31 cellular contexts compared by ENCODE assay signal in the genomic region with DNA sequence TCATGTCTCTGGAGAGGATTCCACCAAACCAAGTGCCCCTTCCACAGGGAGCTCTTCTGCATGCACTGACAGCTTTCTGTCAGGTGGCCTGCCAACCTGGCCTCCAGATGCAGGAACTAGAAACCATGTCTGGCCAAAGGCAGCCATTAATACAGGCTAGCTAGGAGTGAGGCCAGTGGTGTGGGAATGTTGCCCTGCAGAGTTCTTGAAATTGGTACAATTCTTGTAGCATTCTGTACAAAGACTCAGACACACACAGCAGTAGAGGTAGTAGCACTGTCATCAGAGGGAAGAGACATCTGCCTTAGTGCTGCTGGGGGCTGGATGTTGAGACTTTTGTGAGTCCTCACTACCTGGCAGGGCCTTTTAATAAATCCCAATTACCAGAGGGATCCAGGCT.
"Had no signal": no experiment of that assay in that cellular context is flagged by ENCODE, and none has a peak within 500 bp of the region (broad histone marks: within the 10 kb centered on the region; RNA-seq: fewer than 3 reads in every experiment).

No MANE protein-coding gene starts in this region.

- H3K4me1 ChIP-seq: adrenal gland, body of pancreas, foreskin keratinocyte, gastrocnemius medialis had no signal

- H3K4me3 Mint-ChIP-seq: activated B cell treated with CpG ODN at 0.5 μM for 24 hours; activated CD8-positive, alpha-beta T cell treated with anti-CD3 and anti-CD28 coated beads for 36 hours; activated naive CD4-positive, alpha-beta T cell treated with anti-CD3 and anti-CD28 coated beads for 36 hours; activated naive CD4-positive, alpha-beta T cell treated with anti-CD3 and anti-CD28 coated beads, Interleukin-2, amount 50 U/mL, for 24 hours; activated naive CD8-positive, alpha-beta T cell treated with anti-CD3 and anti-CD28 coated beads for 36 hours; activated naive CD8-positive, alpha-beta T cell treated with anti-CD3 and anti-CD28 coated beads, Interleukin-2, amount 50 U/mL, for 24 hours; activated T-cell treated with anti-CD3 and anti-CD28 coated beads, Interleukin-2, amount 50 U/mL, for 4 hours; activated T-helper 1 cell treated with anti-CD3 and anti-CD28 coated beads, Interleukin-12 subunit alpha, Interleukin-12 subunit beta, Interleukin-2, Interleukin-4 antibody, amounts not matched to agents 30 ng/mL and 10 ng/mL and 1 ng/mL, durations not matched to agents 14 hours and 24 hours and 36 hours; T-helper 17 cell; T-helper 2 cell treated with Interferon-gamma antibody and Interleukin-4, amounts not matched to agents 5 μg/mL and 100 μg/mL, for 36 hours had no signal

- H3K27me3 Mint-ChIP-seq: activated B cell treated with CpG ODN at 0.5 μM for 24 hours; activated CD8-positive, alpha-beta T cell treated with anti-CD3 and anti-CD28 coated beads for 36 hours; activated naive CD4-positive, alpha-beta T cell treated with anti-CD3 and anti-CD28 coated beads, Interleukin-2, amount 50 U/mL, for 24 hours; activated naive CD8-positive, alpha-beta T cell treated with anti-CD3 and anti-CD28 coated beads for 36 hours; activated naive CD8-positive, alpha-beta T cell treated with anti-CD3 and anti-CD28 coated beads, Interleukin-2, amount 50 U/mL, for 24 hours; T-helper 17 cell had no signal

- DNase-seq: activated B cell treated with CpG ODN at 0.5 μM for 24 hours; activated CD4-positive, alpha-beta T cell treated with anti-CD3 and anti-CD28 coated beads for 48 hours; activated CD4-positive, alpha-beta T cell treated with anti-CD3 and anti-CD28 coated beads, Interleukin-2, amount 50 U/mL, for 1 hour; activated CD4-positive, alpha-beta T cell treated with anti-CD3 and anti-CD28 coated beads, Interleukin-2, amount 50 U/mL, for 48 hours; activated CD8-positive, alpha-beta memory T cell treated with anti-CD3 and anti-CD28 coated beads for 24 hours; activated CD8-positive, alpha-beta T cell treated with anti-CD3 and anti-CD28 coated beads for 36 hours; activated effector memory CD4-positive, alpha-beta T cell treated with anti-CD3 and anti-CD28 coated beads, Interleukin-2, amount 50 U/mL, for 16 hours; activated naive CD4-positive, alpha-beta T cell treated with anti-CD3 and anti-CD28 coated beads for 36 hours; activated naive CD8-positive, alpha-beta T cell treated with anti-CD3 and anti-CD28 coated beads for 36 hours; activated naive CD8-positive, alpha-beta T cell treated with anti-CD3 and anti-CD28 coated beads, Interleukin-2, amount 50 U/mL, for 24 hours; activated T-cell treated with anti-CD3 and anti-CD28 coated beads, Interleukin-2, amount 50 U/mL, for 4 hours; adrenal gland; amygdala; aorta; body of pancreas; caudate nucleus; cortex of kidney; effector CD8-positive, alpha-beta T cell; erythroblast; foreskin keratinocyte; gastrocnemius medialis; T-helper 1 cell; T-helper 17 cell; T1000; WERI-Rb-1 had no signal

- H3K9me3 ChIP-seq: adrenal gland, body of pancreas, esophagus muscularis mucosa, gastrocnemius medialis had no signal

- FAIRE-seq: colon had no signal

- H3K27ac Mint-ChIP-seq: activated B cell treated with CpG ODN at 0.5 μM for 24 hours; activated CD8-positive, alpha-beta T cell treated with anti-CD3 and anti-CD28 coated beads for 36 hours; activated naive CD4-positive, alpha-beta T cell treated with anti-CD3 and anti-CD28 coated beads for 36 hours; activated naive CD4-positive, alpha-beta T cell treated with anti-CD3 and anti-CD28 coated beads, Interleukin-2, amount 50 U/mL, for 24 hours; activated naive CD8-positive, alpha-beta T cell treated with anti-CD3 and anti-CD28 coated beads for 36 hours; activated naive CD8-positive, alpha-beta T cell treated with anti-CD3 and anti-CD28 coated beads, Interleukin-2, amount 50 U/mL, for 24 hours; activated T-helper 1 cell treated with anti-CD3 and anti-CD28 coated beads, Interleukin-12 subunit alpha, Interleukin-12 subunit beta, Interleukin-2, Interleukin-4 antibody, amounts not matched to agents 30 ng/mL and 10 ng/mL and 1 ng/mL, durations not matched to agents 14 hours and 24 hours and 36 hours; activated T-helper 2 cell treated with anti-CD3 and anti-CD28 coated beads, Interferon-gamma antibody, Interleukin-2, Interleukin-4, amounts not matched to agents 10 μg/mL and 5 μg/mL and 100 μg/mL, durations not matched to agents 14 hours and 24 hours and 36 hours; T-helper 17 cell; T-helper 2 cell treated with Interferon-gamma antibody and Interleukin-4, amounts not matched to agents 5 μg/mL and 100 μg/mL, for 36 hours had no signal

- H3K9me3 Mint-ChIP-seq: activated B cell treated with CpG ODN at 0.5 μM for 24 hours; activated CD8-positive, alpha-beta T cell treated with anti-CD3 and anti-CD28 coated beads for 36 hours; activated naive CD4-positive, alpha-beta T cell treated with anti-CD3 and anti-CD28 coated beads for 36 hours; activated naive CD4-positive, alpha-beta T cell treated with anti-CD3 and anti-CD28 coated beads, Interleukin-2, amount 50 U/mL, for 24 hours; activated naive CD8-positive, alpha-beta T cell treated with anti-CD3 and anti-CD28 coated beads for 36 hours; activated naive CD8-positive, alpha-beta T cell treated with anti-CD3 and anti-CD28 coated beads, Interleukin-2, amount 50 U/mL, for 24 hours; activated T-cell treated with anti-CD3 and anti-CD28 coated beads, Interleukin-2, amount 50 U/mL, for 4 hours; activated T-helper 1 cell treated with anti-CD3 and anti-CD28 coated beads, Interleukin-12 subunit alpha, Interleukin-12 subunit beta, Interleukin-2, Interleukin-4 antibody, amounts not matched to agents 30 ng/mL and 10 ng/mL and 1 ng/mL, durations not matched to agents 14 hours and 24 hours and 36 hours; activated T-helper 2 cell treated with anti-CD3 and anti-CD28 coated beads, Interferon-gamma antibody, Interleukin-2, Interleukin-4, amounts not matched to agents 10 μg/mL and 5 μg/mL and 100 μg/mL, durations not matched to agents 14 hours and 24 hours and 36 hours; T-helper 2 cell treated with Interferon-gamma antibody and Interleukin-4, amounts not matched to agents 5 μg/mL and 100 μg/mL, for 36 hours had no signal

- H3K36me3 ChIP-seq: adrenal gland, gastrocnemius medialis, WERI-Rb-1 had no signal

- H3K27ac ChIP-seq: adrenal gland, body of pancreas, esophagus muscularis mucosa, foreskin keratinocyte, gastrocnemius medialis, WERI-Rb-1 had no signal

- H3K27me3 ChIP-seq: adrenal gland, body of pancreas, esophagus muscularis mucosa, foreskin keratinocyte, gastrocnemius medialis had no signal

- H3K4me1 Mint-ChIP-seq: activated B cell treated with CpG ODN at 0.5 μM for 24 hours had no signal

- H3K4me3 ChIP-seq: adrenal gland, body of pancreas, esophagus muscularis mucosa, gastrocnemius medialis had no signal
